22 cellular contexts compared by ENCODE assay signal in genomic region chr6:157584036-157584435, GRCh38.
"Had no signal": no experiment of that assay in that cellular context is flagged by ENCODE, and none has a peak within 500 bp of the region (broad histone marks: within the 10 kb centered on the region; RNA-seq: fewer than 3 reads in every experiment).

No MANE protein-coding gene starts in this region.

- H3K4me3 ChIP-seq: heart left ventricle, left ventricle myocardium inferior, lung, right atrium auricular region, right lobe of liver, smooth muscle cell, suprapubic skin, thoracic aorta, tibial artery, upper lobe of right lung had no signal

- H3K9ac ChIP-seq: parathyroid adenoma had no signal

- H3K27ac ChIP-seq: heart left ventricle, left ventricle myocardium inferior, parathyroid adenoma, right atrium auricular region, right lobe of liver, suprapubic skin, thoracic aorta, tibial artery, upper lobe of right lung had no signal

- H3K27me3 ChIP-seq: heart left ventricle, right atrium auricular region, right lobe of liver, suprapubic skin, tibial artery, upper lobe of right lung had no signal

- H3K27ac Mint-ChIP-seq: immature natural killer cell; naive thymus-derived CD8-positive, alpha-beta T cell; nephron; progenitor cell of endocrine pancreas; stimulated activated naive CD8-positive, alpha-beta T cell treated with anti-CD3 and anti-CD28 coated beads, Interleukin-15, Interleukin-2, amounts not matched to agents 100 ng/mL and 50 ng/mL, for 24 hours had no signal

- DNase-seq: heart left ventricle; hypothalamus; immature natural killer cell; left ventricle myocardium inferior; naive thymus-derived CD8-positive, alpha-beta T cell; nucleus accumbens; right lobe of liver; stimulated activated CD4-positive, alpha-beta T cell treated with anti-CD3 and anti-CD28 coated beads, Interleukin-4, amount 100 ng/mL, for 1 hour; stimulated activated naive CD4-positive, alpha-beta T cell; tibial artery; trophoblast cell; upper lobe of right lung had no signal

- H3K4me1 Mint-ChIP-seq: nephron, neural crest cell had no signal

- H3K4me1 ChIP-seq: upper lobe of right lung had no signal

- H3K9me3 Mint-ChIP-seq: neural crest cell had no signal

- H3K27me3 Mint-ChIP-seq: stimulated activated naive CD8-positive, alpha-beta T cell treated with anti-CD3 and anti-CD28 coated beads, Interleukin-15, Interleukin-2, amounts not matched to agents 100 ng/mL and 50 ng/mL, for 24 hours had no signal

- H3K36me3 ChIP-seq: heart left ventricle, left ventricle myocardium inferior, right atrium auricular region, right lobe of liver, suprapubic skin, thoracic aorta, tibial artery, upper lobe of right lung had no signal

- H3K4me3 Mint-ChIP-seq: immature natural killer cell; naive thymus-derived CD8-positive, alpha-beta T cell; nephron; neural crest cell; stimulated activated naive CD8-positive, alpha-beta T cell treated with anti-CD3 and anti-CD28 coated beads, Interleukin-15, Interleukin-2, amounts not matched to agents 100 ng/mL and 50 ng/mL, for 24 hours had no signal

- H2AFZ ChIP-seq: parathyroid adenoma had no signal

- H3K4me2 ChIP-seq: smooth muscle cell had no signal

- H3K9me3 ChIP-seq: left ventricle myocardium inferior, right atrium auricular region, right lobe of liver, suprapubic skin, thoracic aorta, tibial artery, upper lobe of right lung had no signal
